Comparison of ENCODE assay signal across 13 cellular contexts in the genomic region with DNA sequence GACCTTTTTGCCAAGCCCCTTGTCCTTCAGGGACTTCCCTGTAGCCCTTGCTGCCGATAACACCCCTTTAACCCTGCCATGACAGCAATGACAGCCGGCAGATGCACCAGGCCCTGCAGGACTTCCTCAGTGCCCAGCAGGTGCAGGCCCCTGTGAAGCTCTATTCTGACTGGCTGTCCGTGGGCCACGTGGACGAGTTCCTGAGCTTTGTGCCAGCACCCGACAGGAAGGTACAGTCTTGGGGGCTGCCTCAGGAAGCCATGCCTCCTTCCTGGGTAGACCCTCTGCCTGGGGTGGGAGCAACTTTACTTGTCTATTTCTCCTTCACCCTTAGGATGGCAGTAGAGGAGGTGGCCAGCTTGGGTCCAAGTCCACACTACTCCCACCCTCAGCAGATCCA. TPM values are rescaled to one million over a fixed set of nuclear protein-coding genes. Genes with fewer than 3 reads are reported as not detected.
DNase-seq lines count a peak whose midpoint lies in the region; ATAC-seq and TF ChIP-seq lines count a peak whose summit lies in the region.
"Had no signal": no experiment of that assay in that cellular context is flagged by ENCODE, and none has a peak within 500 bp of the region (broad histone marks: within the 10 kb centered on the region; RNA-seq: fewer than 3 reads in every experiment).

No MANE protein-coding gene starts in this region.

- H3K27ac Mint-ChIP-seq in activated naive CD4-positive, alpha-beta T cell treated with anti-CD3 and anti-CD28 coated beads for 36 hours, result peak overlapping the region; percentile 67

- no peaks in the 10 kb centered on the region for H3K36me3 Mint-ChIP-seq in activated naive CD4-positive, alpha-beta T cell treated with anti-CD3 and anti-CD28 coated beads for 36 hours (ENCODE audit: low read depth)

- peak; percentile 55 for DNase-seq in activated naive CD4-positive, alpha-beta T cell treated with anti-CD3 and anti-CD28 coated beads for 36 hours
- no peak for DNase-seq in activated naive CD4-positive, alpha-beta T cell treated with Interleukin-2 at 50 U/mL for 16 hours
- DNase-seq in activated CD8-positive, alpha-beta memory T cell treated with anti-CD3 and anti-CD28 coated beads, Interleukin-2, amount 50 U/mL, for 48 hours, result peak; percentile 68
- peak; percentile 23 for DNase-seq in germinal center (ENCODE audit: low spot score)
- DNase-seq in stimulated activated naive CD8-positive, alpha-beta T cell treated with anti-CD3 and anti-CD28 coated beads, Interleukin-15, Interleukin-2, amounts not matched to agents 100 U/mL and 50 U/mL, for 24 hours, result peak; percentile 42
- no peak for DNase-seq in left lobe of liver (ENCODE audit: low spot score)
- no peak for DNase-seq in GM20000 (ENCODE audit: low spot score)
- DNase-seq: dermis blood vessel endothelial cell, hippocampal formation, left colon, T-helper 9 cell had no signal

- intact Hi-C loops in activated naive CD4-positive, alpha-beta T cell treated with anti-CD3 and anti-CD28 coated beads for 36 hours (cut with micrococcal nuclease), result no loop called here

- ATAC-seq in stimulated activated naive CD8-positive, alpha-beta T cell treated with anti-CD3 and anti-CD28 coated beads, Interleukin-15, Interleukin-2, amounts not matched to agents 100 U/mL and 50 U/mL, for 24 hours, result peak; percentile 75
- ATAC-seq in left lobe of liver (no peak), GM18502 (IDR thresholded peaks at IDR 0.05; ENCODE audit: poor library complexity, unreplicated experiment) (no peak)
- ATAC-seq: left colon had no signal

- no peak for TF ChIP-seq CTCF in GM20000 (IDR thresholded peaks at IDR 0.05; ENCODE audit: extremely low read depth, missing control alignments)

- peaks cover 12% of the 10 kb centered on the region for H3K4me1 Mint-ChIP-seq in activated naive CD4-positive, alpha-beta T cell treated with anti-CD3 and anti-CD28 coated beads for 36 hours (ENCODE audit: low read depth)

- CTCF ChIA-PET in activated naive CD4-positive, alpha-beta T cell treated with anti-CD3 and anti-CD28 coated beads for 36 hours (lab: Charles Lee), result interaction anchor here (0.6 to 1.0 kb wide), 4 partner anchors 20 to 305 kb away, joined by 3 to 4 read pairs (median 3); no protein-coding TSS in a partner anchor

- peaks cover 2% of the 10 kb centered on the region for H3K27me3 Mint-ChIP-seq in activated naive CD4-positive, alpha-beta T cell treated with anti-CD3 and anti-CD28 coated beads for 36 hours (ENCODE audit: low read depth)

- H3K9me3 Mint-ChIP-seq in activated naive CD4-positive, alpha-beta T cell treated with anti-CD3 and anti-CD28 coated beads for 36 hours, result no peaks in the 10 kb centered on the region

- peak overlapping the region; percentile 65 for H3K4me3 Mint-ChIP-seq in activated naive CD4-positive, alpha-beta T cell treated with anti-CD3 and anti-CD28 coated beads for 36 hours

RNA-seq across cellular contexts. Expression of a gene that starts 16.1 kb away (rescaled TPM):
- not detected for total RNA-seq in activated naive CD4-positive, alpha-beta T cell treated with anti-CD3 and anti-CD28 coated beads for 36 hours
- total RNA-seq in left lobe of liver, result not detected
- total RNA-seq: dermis blood vessel endothelial cell, fibroblast of lung, left colon had no signal

RNA-seq across cellular contexts. Expression of a gene that starts 47.9 kb away (rescaled TPM):
- total RNA-seq in activated naive CD4-positive, alpha-beta T cell treated with anti-CD3 and anti-CD28 coated beads for 36 hours, result 1 to 10 TPM; 1.5 to 1.8 TPM
- total RNA-seq in left lobe of liver, result 0.45 TPM
- total RNA-seq: dermis blood vessel endothelial cell, fibroblast of lung, left colon had no signal

Comparison
In these comparisons a context has a peak if more than half of its experiments do, and no peak if none do; other contexts are left out.
1. DNase-seq: peak in activated naive CD4-positive, alpha-beta T cell treated with anti-CD3 and anti-CD28 coated beads for 36 hours (single experiment), activated CD8-positive, alpha-beta memory T cell treated with anti-CD3 and anti-CD28 coated beads, Interleukin-2, amount 50 U/mL, for 48 hours (single experiment), germinal center (single experiment) and stimulated activated naive CD8-positive, alpha-beta T cell treated with anti-CD3 and anti-CD28 coated beads, Interleukin-15, Interleukin-2, amounts not matched to agents 100 U/mL and 50 U/mL, for 24 hours (single experiment); none in activated naive CD4-positive, alpha-beta T cell treated with Interleukin-2 at 50 U/mL for 16 hours (single experiment), left lobe of liver (single experiment) and GM20000 (single experiment).